Comparison of ENCODE assay signal across 28 cellular contexts in the genomic region with DNA sequence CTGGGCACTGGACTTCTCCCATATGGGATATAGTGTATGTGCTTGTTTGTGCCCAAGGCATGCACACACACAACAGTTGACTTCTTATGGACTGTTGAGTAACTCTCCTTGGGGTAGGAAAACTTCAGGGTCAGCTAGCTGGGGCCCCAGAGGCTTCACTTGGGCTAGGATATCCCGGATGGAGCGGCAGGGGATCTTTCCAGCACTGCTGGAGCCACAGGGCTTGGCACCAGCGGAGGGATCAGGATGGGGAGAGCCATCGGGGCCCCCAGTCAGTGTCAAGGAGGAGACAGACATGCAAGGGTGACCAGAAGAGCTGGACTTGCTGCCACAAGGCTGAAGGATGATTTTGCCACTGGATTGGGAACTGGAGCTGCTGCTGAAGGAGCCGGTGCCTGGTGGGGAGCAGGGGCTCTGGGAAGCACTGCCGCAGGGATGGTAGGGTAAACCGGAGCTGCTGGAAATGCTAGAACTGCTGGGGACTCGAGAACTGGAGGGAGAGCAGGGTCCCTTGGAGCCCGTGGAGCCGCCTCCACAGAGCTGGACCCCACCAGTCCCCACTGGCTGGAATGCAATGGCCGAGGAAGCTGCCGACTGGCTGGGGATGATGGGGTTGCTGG. TPM values are rescaled to one million over a fixed set of nuclear protein-coding genes. Genes with fewer than 3 reads are reported as not detected.
DNase-seq lines count a peak whose midpoint lies in the region; ATAC-seq and TF ChIP-seq lines count a peak whose summit lies in the region.
"Had no signal": no experiment of that assay in that cellular context is flagged by ENCODE, and none has a peak within 500 bp of the region (broad histone marks: within the 10 kb centered on the region; RNA-seq: fewer than 3 reads in every experiment).

No MANE protein-coding gene starts in this region.

- POLR2A ChIA-PET in activated CD8-positive, alpha-beta T cell treated with anti-CD3 and anti-CD28 coated beads for 36 hours (lab: Charles Lee) = no interaction called here

- in situ Hi-C loops in HAP-1 (cut with MboI; ENCODE audit: low sequenced_read_pairs) = no loop called here

- H3K36me3 Mint-ChIP-seq in stimulated activated effector memory CD8-positive, alpha-beta T cell treated with anti-CD3 and anti-CD28 coated beads, Interleukin-12 subunit alpha, Interleukin-12 subunit beta, amount 100 ng/mL, for 72 hours = no peaks in the 10 kb centered on the region
- H3K36me3 Mint-ChIP-seq in activated CD8-positive, alpha-beta T cell treated with anti-CD3 and anti-CD28 coated beads for 36 hours (ENCODE audit: low read depth) = no peaks in the 10 kb centered on the region
- H3K36me3 Mint-ChIP-seq: brain, IgD-negative memory B cell had no signal

- no peak overlapping the region for H3K4me3 Mint-ChIP-seq in stimulated activated effector memory CD8-positive, alpha-beta T cell treated with anti-CD3 and anti-CD28 coated beads, Interleukin-12 subunit alpha, Interleukin-12 subunit beta, amount 100 ng/mL, for 72 hours
- no peak overlapping the region for H3K4me3 Mint-ChIP-seq in activated CD8-positive, alpha-beta T cell treated with anti-CD3 and anti-CD28 coated beads for 36 hours
- H3K4me3 Mint-ChIP-seq: activated CD8-positive, alpha-beta T cell treated with anti-CD3 and anti-CD28 coated beads, Interleukin-2, amount 10 ng/mL, durations not matched to agents 7 days and 5 days; activated naive CD8-positive, alpha-beta T cell treated with anti-CD3 and anti-CD28 coated beads, Interleukin-2, amount 50 U/mL, for 24 hours; IgD-negative memory B cell had no signal

- intact Hi-C loops in activated CD8-positive, alpha-beta T cell treated with anti-CD3 and anti-CD28 coated beads for 36 hours (cut with micrococcal nuclease) = no loop called here

- H3K27me3 ChIP-seq in H7 (ENCODE audit: control insufficient read depth, insufficient read depth, low read length) (no peaks in the 10 kb centered on the region), RWPE2 (ENCODE audit: insufficient read depth, poor library complexity, severe bottlenecking) (no peaks in the 10 kb centered on the region), gastroesophageal sphincter (no peaks in the 10 kb centered on the region), HAP-1 (ENCODE audit: low read depth) (no peaks in the 10 kb centered on the region)
- H3K27me3 ChIP-seq: SJCRH30, testis had no signal

- no peak for TF ChIP-seq EP300 in gastroesophageal sphincter (IDR thresholded peaks at IDR 0.05)

- CTCF ChIA-PET in activated CD8-positive, alpha-beta T cell treated with anti-CD3 and anti-CD28 coated beads for 36 hours (lab: Charles Lee) = interaction anchor here (1.0 to 1.6 kb wide), 5 partner anchors 13 to 201 kb away, joined by 3 to 5 read pairs (median 4); a partner anchor contains a TSS

- H3K4me3 ChIP-seq in H7 (ENCODE audit: insufficient read depth, low read depth, low read length) (no peak overlapping the region), RWPE2 (ENCODE audit: severe bottlenecking) (no peak overlapping the region), gastroesophageal sphincter (peak overlapping the region in 1 of 2 donors; percentile 42), HAP-1 (no peak overlapping the region)
- H3K4me3 ChIP-seq: psoas muscle, SJCRH30, testis had no signal

- no peak for TF ChIP-seq CTCF in RWPE2 (IDR thresholded peaks at IDR 0.05; ENCODE audit: poor library complexity, severe bottlenecking)
- TF ChIP-seq CTCF in gastroesophageal sphincter (IDR thresholded peaks at IDR 0.05) = no peak
- no peak for TF ChIP-seq CTCF in activated CD8-positive, alpha-beta T cell treated with anti-CD3 and anti-CD28 coated beads for 36 hours (IDR thresholded peaks at IDR 0.05)

- 100% methylated on average over 1 to 6 of the region's 12 CpGs for WGBS in gastroesophageal sphincter (ENCODE audit: low coverage in 1 of 2), 2 donors

- peak overlapping the region; percentile 78 for H3K27ac Mint-ChIP-seq in stimulated activated effector memory CD8-positive, alpha-beta T cell treated with anti-CD3 and anti-CD28 coated beads, Interleukin-12 subunit alpha, Interleukin-12 subunit beta, amount 100 ng/mL, for 72 hours
- H3K27ac Mint-ChIP-seq in activated CD8-positive, alpha-beta T cell treated with anti-CD3 and anti-CD28 coated beads for 36 hours = no peak overlapping the region
- H3K27ac Mint-ChIP-seq: activated CD8-positive, alpha-beta T cell treated with anti-CD3 and anti-CD28 coated beads, Interleukin-2, amount 10 ng/mL, durations not matched to agents 7 days and 5 days; activated naive CD8-positive, alpha-beta T cell treated with anti-CD3 and anti-CD28 coated beads, Interleukin-2, amount 50 U/mL, for 24 hours; IgD-negative memory B cell had no signal

- no peaks in the 10 kb centered on the region for H3K9me3 ChIP-seq in RWPE2 (ENCODE audit: severe bottlenecking)
- H3K9me3 ChIP-seq in gastroesophageal sphincter = no peaks in the 10 kb centered on the region
- H3K9me3 ChIP-seq in HAP-1 = no peaks in the 10 kb centered on the region
- H3K9me3 ChIP-seq: esophagus squamous epithelium, psoas muscle, SJCRH30, testis had no signal

- TF ChIP-seq POLR2A in gastroesophageal sphincter (IDR thresholded peaks at IDR 0.05) = no peak

- no peaks in the 10 kb centered on the region for H3K27me3 Mint-ChIP-seq in activated CD8-positive, alpha-beta T cell treated with anti-CD3 and anti-CD28 coated beads for 36 hours

- no peaks in the 10 kb centered on the region for H3K36me3 ChIP-seq in H7 (replicated peaks; ENCODE audit: control insufficient read depth, insufficient read depth, low read length)
- H3K36me3 ChIP-seq in RWPE2 (ENCODE audit: low read depth) = no peaks in the 10 kb centered on the region; the same call in 1 of the 2 replicates
- no peaks in the 10 kb centered on the region for H3K36me3 ChIP-seq in gastroesophageal sphincter
- H3K36me3 ChIP-seq in HAP-1 (replicated peaks) = no peaks in the 10 kb centered on the region
- H3K36me3 ChIP-seq: esophagus squamous epithelium, SJCRH30 had no signal

- H3K27ac ChIP-seq in RWPE2 (ENCODE audit: poor library complexity, severe bottlenecking) (peak overlapping the region; percentile 92), gastroesophageal sphincter (peak overlapping the region in 3 of 4 donors; percentile 31 to 74 (median 68))
- H3K27ac ChIP-seq: psoas muscle, testis had no signal

- peak; percentile 23 for DNase-seq in H7
- no peak for DNase-seq in RWPE2 (ENCODE audit: low spot score)
- no peak for DNase-seq in stimulated activated effector memory CD8-positive, alpha-beta T cell treated with anti-CD3 and anti-CD28 coated beads, Interleukin-12 subunit alpha, Interleukin-12 subunit beta, amount 100 ng/mL, for 72 hours (ENCODE audit: low spot score in 2 of 2)
- no peak for DNase-seq in OCI-M1 (lab: John Stamatoyannopoulos, UW)
- DNase-seq in HAP-1 (ENCODE audit: low spot score in 2 of 2) = no peak
- no peak for DNase-seq in activated CD8-positive, alpha-beta T cell treated with anti-CD3 and anti-CD28 coated beads for 36 hours
- no peak for DNase-seq in inferior parietal cortex (ENCODE audit: extremely low spot score)
- DNase-seq: activated CD4-positive, CD25-positive, alpha-beta regulatory T cell treated with anti-CD3 and anti-CD28 coated beads, Interleukin-2, amount 50 U/mL, for 72 hours; activated CD8-positive, alpha-beta T cell treated with anti-CD3 and anti-CD28 coated beads, Interleukin-2, amount 10 ng/mL, durations not matched to agents 7 days and 5 days; activated effector memory CD4-positive, alpha-beta T cell treated with anti-CD3 and anti-CD28 coated beads, Interleukin-2, amount 50 U/mL, for 16 hours; activated naive CD8-positive, alpha-beta T cell treated with anti-CD3 and anti-CD28 coated beads, Interleukin-2, amount 50 U/mL, for 24 hours; effector memory CD4-positive, alpha-beta T cell; esophagus squamous epithelium; kidney glomerular epithelial cell; NCI-H1105; NCI-H2081; NCI-H345; psoas muscle; SJCRH30; stimulated activated CD4-positive, alpha-beta T cell treated with anti-CD3 and anti-CD28 coated beads, Interleukin-2, amount 100 ng/mL, for 24 hours had no signal

- ATAC-seq in RWPE2 (ENCODE audit: low read depth) (no peak), gastroesophageal sphincter (no peak)
- no peak for ATAC-seq in stimulated activated effector memory CD8-positive, alpha-beta T cell treated with anti-CD3 and anti-CD28 coated beads, Interleukin-12 subunit alpha, Interleukin-12 subunit beta, amount 100 ng/mL, for 72 hours
- ATAC-seq in activated CD8-positive, alpha-beta T cell treated with anti-CD3 and anti-CD28 coated beads for 36 hours = no peak
- ATAC-seq: activated CD8-positive, alpha-beta T cell treated with anti-CD3 and anti-CD28 coated beads, Interleukin-2, amount 10 ng/mL, durations not matched to agents 7 days and 5 days; activated naive CD8-positive, alpha-beta T cell treated with anti-CD3 and anti-CD28 coated beads, Interleukin-2, amount 50 U/mL, for 24 hours; psoas muscle had no signal

- peaks cover 16% of the 10 kb centered on the region for H3K4me1 ChIP-seq in RWPE2 (ENCODE audit: insufficient read depth, poor library complexity, severe bottlenecking)
- peaks cover 0 to 49% (median 23%) of the 10 kb centered on the region in 3 donors for H3K4me1 ChIP-seq in gastroesophageal sphincter
- no peaks in the 10 kb centered on the region for H3K4me1 ChIP-seq in HAP-1
- H3K4me1 ChIP-seq: psoas muscle had no signal

- H3K9me3 Mint-ChIP-seq in stimulated activated effector memory CD8-positive, alpha-beta T cell treated with anti-CD3 and anti-CD28 coated beads, Interleukin-12 subunit alpha, Interleukin-12 subunit beta, amount 100 ng/mL, for 72 hours = no peaks in the 10 kb centered on the region
- H3K9me3 Mint-ChIP-seq in activated CD8-positive, alpha-beta T cell treated with anti-CD3 and anti-CD28 coated beads for 36 hours = no peaks in the 10 kb centered on the region
- H3K9me3 Mint-ChIP-seq: activated naive CD8-positive, alpha-beta T cell treated with anti-CD3 and anti-CD28 coated beads, Interleukin-2, amount 50 U/mL, for 24 hours; IgD-negative memory B cell had no signal

- no peaks in the 10 kb centered on the region for H3K4me1 Mint-ChIP-seq in stimulated activated effector memory CD8-positive, alpha-beta T cell treated with anti-CD3 and anti-CD28 coated beads, Interleukin-12 subunit alpha, Interleukin-12 subunit beta, amount 100 ng/mL, for 72 hours
- no peaks in the 10 kb centered on the region for H3K4me1 Mint-ChIP-seq in activated CD8-positive, alpha-beta T cell treated with anti-CD3 and anti-CD28 coated beads for 36 hours (ENCODE audit: low read depth)
- H3K4me1 Mint-ChIP-seq: activated naive CD8-positive, alpha-beta T cell treated with anti-CD3 and anti-CD28 coated beads, Interleukin-2, amount 50 U/mL, for 24 hours had no signal

RNA-seq across cellular contexts. Expression of a gene that starts 1.5 kb away (rescaled TPM):
- total RNA-seq in H7 (2014; rRNA removed; shearing (Covaris generic)) = 0.10 TPM in 1 of 2 replicates, not detected in the other
- 1 to 10 TPM in 2 of 4 donors, under 1 TPM in 2; 0.12 to 7.8 (median 1.7) TPM for total RNA-seq in gastroesophageal sphincter
- not detected for total RNA-seq in activated CD8-positive, alpha-beta T cell treated with anti-CD3 and anti-CD28 coated beads for 36 hours
- total RNA-seq: activated CD8-positive, alpha-beta T cell treated with anti-CD3 and anti-CD28 coated beads, Interleukin-2, amount 10 ng/mL, durations not matched to agents 7 days and 5 days; T-helper 1 cell treated with Interleukin-12 subunit alpha and Interleukin-12 subunit beta and Interleukin-4 antibody, amounts not matched to agents 30 ng/mL and 1 ng/mL, for 36 hours had no signal

RNA-seq across cellular contexts. Expression of a gene that starts 3.7 kb away (rescaled TPM):
- not detected in 2 replicates for total RNA-seq in H7 (2014; rRNA removed; shearing (Covaris generic))
- not detected for total RNA-seq in gastroesophageal sphincter
- not detected for total RNA-seq in activated CD8-positive, alpha-beta T cell treated with anti-CD3 and anti-CD28 coated beads for 36 hours
- total RNA-seq: activated CD8-positive, alpha-beta T cell treated with anti-CD3 and anti-CD28 coated beads, Interleukin-2, amount 10 ng/mL, durations not matched to agents 7 days and 5 days; Daoy; lung microvascular endothelial cell; psoas muscle; skeletal muscle tissue; T-helper 1 cell treated with Interleukin-12 subunit alpha and Interleukin-12 subunit beta and Interleukin-4 antibody, amounts not matched to agents 30 ng/mL and 1 ng/mL, for 36 hours; testis had no signal

RNA-seq across cellular contexts. Expression of a gene that starts 4.2 kb away (rescaled TPM):
- not detected in 2 replicates for total RNA-seq in H7 (2014; rRNA removed; shearing (Covaris generic))
- total RNA-seq in gastroesophageal sphincter = not detected
- not detected for total RNA-seq in activated CD8-positive, alpha-beta T cell treated with anti-CD3 and anti-CD28 coated beads for 36 hours
- total RNA-seq: activated CD8-positive, alpha-beta T cell treated with anti-CD3 and anti-CD28 coated beads, Interleukin-2, amount 10 ng/mL, durations not matched to agents 7 days and 5 days; Daoy; lung microvascular endothelial cell; psoas muscle; skeletal muscle tissue; T-helper 1 cell treated with Interleukin-12 subunit alpha and Interleukin-12 subunit beta and Interleukin-4 antibody, amounts not matched to agents 30 ng/mL and 1 ng/mL, for 36 hours had no signal

RNA-seq across cellular contexts. Expression of a gene that starts 22.8 kb away (rescaled TPM):
- total RNA-seq in H7 (2014; rRNA removed; shearing (Covaris generic)) = 0.07 TPM in 1 of 2 replicates, not detected in the other
- not detected for total RNA-seq in gastroesophageal sphincter
- not detected for total RNA-seq in activated CD8-positive, alpha-beta T cell treated with anti-CD3 and anti-CD28 coated beads for 36 hours
- total RNA-seq: activated CD8-positive, alpha-beta T cell treated with anti-CD3 and anti-CD28 coated beads, Interleukin-2, amount 10 ng/mL, durations not matched to agents 7 days and 5 days; Daoy; lung microvascular endothelial cell; psoas muscle; SJCRH30; skeletal muscle tissue; T-helper 1 cell treated with Interleukin-12 subunit alpha and Interleukin-12 subunit beta and Interleukin-4 antibody, amounts not matched to agents 30 ng/mL and 1 ng/mL, for 36 hours; testis had no signal

RNA-seq across cellular contexts. Expression of a gene that starts 41.6 kb away (rescaled TPM):
- total RNA-seq in H7 (2014; rRNA removed; shearing (Covaris generic)) = 54.0 and 74.8 TPM in 2 replicates
- total RNA-seq in gastroesophageal sphincter = 10 to 100 TPM in 2 of 4 donors, 1 to 10 TPM in 2; 8.2 to 15.6 (median 11.5) TPM
- total RNA-seq in activated CD8-positive, alpha-beta T cell treated with anti-CD3 and anti-CD28 coated beads for 36 hours = 10 to 100 TPM; 39.2 to 39.8 TPM
